ENCODE assay signal across 22 cellular contexts in genomic region chrX:23228950-23229448, GRCh38.
DNase-seq lines count a peak whose midpoint lies in the region; ATAC-seq and TF ChIP-seq lines count a peak whose summit lies in the region.
"Had no signal": no experiment of that assay in that cellular context is flagged by ENCODE, and none has a peak within 500 bp of the region (broad histone marks: within the 10 kb centered on the region; RNA-seq: fewer than 3 reads in every experiment).

No MANE protein-coding gene starts in this region.

- H3K9ac ChIP-seq in endodermal cell (ENCODE audit: extremely low read depth, low read length, poor library complexity, severe bottlenecking) = no peak overlapping the region

- H3K9me3 ChIP-seq in endodermal cell (ENCODE audit: control insufficient read depth, low read length) = no peaks in the 10 kb centered on the region
- no peaks in the 10 kb centered on the region for H3K9me3 ChIP-seq in left lung
- no peaks in the 10 kb centered on the region for H3K9me3 ChIP-seq in thyroid gland
- H3K9me3 ChIP-seq in esophagus muscularis mucosa = no peaks in the 10 kb centered on the region
- H3K9me3 ChIP-seq: neutrophil, SJCRH30, upper lobe of left lung had no signal

- intact Hi-C loops in Right ventricle myocardium superior (cut with DNase I) (no loop called here), cardiac septum (cut with DNase I) (no loop called here), left lung (cut with DNase I) (no loop called here), thyroid gland (cut with DNase I) (no loop called here), esophagus muscularis mucosa (cut with DNase I) (no loop called here)

- H3K36me3 Mint-ChIP-seq in endodermal cell (ENCODE audit: low read depth) = no peaks in the 10 kb centered on the region
- H3K36me3 Mint-ChIP-seq: activated naive CD8-positive, alpha-beta T cell; IgD-negative memory B cell had no signal

- H3K36me3 ChIP-seq in endodermal cell (ENCODE audit: control insufficient read depth, insufficient read depth, low read length) (no peaks in the 10 kb centered on the region), left lung (no peaks in the 10 kb centered on the region), thyroid gland (no peaks in the 10 kb centered on the region), esophagus muscularis mucosa (no peaks in the 10 kb centered on the region)
- H3K36me3 ChIP-seq: neutrophil, SJCRH30, upper lobe of left lung had no signal

- H3K4me3 Mint-ChIP-seq in endodermal cell = no peak overlapping the region
- H3K4me3 Mint-ChIP-seq: activated B cell treated with CpG ODN at 0.5 μM for 24 hours; activated CD8-positive, alpha-beta T cell treated with anti-CD3 and anti-CD28 coated beads for 36 hours; activated naive CD8-positive, alpha-beta T cell; CD4-positive, alpha-beta T cell; T-helper 17 cell had no signal

- H3K4me3 ChIP-seq in endodermal cell (ENCODE audit: low read length) (no peak overlapping the region), left lung (no peak overlapping the region), thyroid gland (replicated peaks in 1 of 3) (no peak overlapping the region), esophagus muscularis mucosa (no peak overlapping the region)
- H3K4me3 ChIP-seq: SJCRH30, upper lobe of left lung had no signal

- no peak for TF ChIP-seq CTCF in endodermal cell (conservative IDR thresholded peaks at IDR 0.05)
- TF ChIP-seq CTCF in left lung (IDR thresholded peaks at IDR 0.05) = no peak
- TF ChIP-seq CTCF in thyroid gland (IDR thresholded peaks at IDR 0.05) = no peak
- TF ChIP-seq CTCF in esophagus muscularis mucosa (IDR thresholded peaks at IDR 0.05) = no peak

- H3K27ac ChIP-seq in endodermal cell (ENCODE audit: low read depth, low read length) (no peak overlapping the region), left lung (no peak overlapping the region), thyroid gland (no peak overlapping the region), esophagus muscularis mucosa (replicated peaks in 1 of 4) (no peak overlapping the region)
- H3K27ac ChIP-seq: neutrophil, SJCRH30, upper lobe of left lung had no signal

- no peak overlapping the region for H3K27ac Mint-ChIP-seq in endodermal cell
- H3K27ac Mint-ChIP-seq: activated B cell treated with CpG ODN at 0.5 μM for 24 hours; activated CD8-positive, alpha-beta T cell treated with anti-CD3 and anti-CD28 coated beads for 36 hours; activated naive CD8-positive, alpha-beta T cell; CD4-positive, alpha-beta T cell; IgD-negative memory B cell; T-helper 17 cell had no signal

- no peak for TF ChIP-seq EP300 in esophagus muscularis mucosa (IDR thresholded peaks at IDR 0.05)

- no peak for DNase-seq in Right ventricle myocardium superior
- DNase-seq in cardiac septum (ENCODE audit: low spot score) = no peak
- DNase-seq in endodermal cell = peak; percentile 46
- DNase-seq in left lung = no peak
- peak; percentile 3 to 16 for DNase-seq in thyroid gland
- no peak for DNase-seq in esophagus muscularis mucosa (ENCODE audit: extremely low spot score)
- DNase-seq: activated B cell treated with CpG ODN at 0.5 μM for 24 hours; activated CD8-positive, alpha-beta T cell treated with anti-CD3 and anti-CD28 coated beads for 36 hours; activated T-cell treated with anti-CD3 and anti-CD28 coated beads, Interleukin-2, amount 50 U/mL, for 48 hours; CD4-positive, alpha-beta T cell; erythroblast; NCI-H1694 treated with DMSO at 0.1 percent for 48 hours; NCI-H446; stimulated activated naive CD8-positive, alpha-beta T cell treated with anti-CD3 and anti-CD28 coated beads, Interleukin-15, Interleukin-2, amounts not matched to agents 100 U/mL and 50 U/mL, for 24 hours; T-helper 17 cell had no signal

- H3K27me3 ChIP-seq in endodermal cell (ENCODE audit: control insufficient read depth, insufficient read depth, low read length, poor library complexity, severe bottlenecking) = no peaks in the 10 kb centered on the region
- no peaks in the 10 kb centered on the region for H3K27me3 ChIP-seq in left lung
- no peaks in the 10 kb centered on the region for H3K27me3 ChIP-seq in thyroid gland
- H3K27me3 ChIP-seq in esophagus muscularis mucosa = no peaks in the 10 kb centered on the region
- H3K27me3 ChIP-seq: neutrophil, SJCRH30, upper lobe of left lung had no signal

- WGBS in endodermal cell (ENCODE audit: insufficient coverage in 1 of 2, insufficient read length in 1 of 2), 2 experiments = 65 to 80% methylated on average over 1 to 5 of the region's 5 CpGs
- 14 to 34% methylated on average over 2 to 5 of the region's 5 CpGs for WGBS in thyroid gland, 2 donors
- 50% methylated on average over 5 of the region's 5 CpGs for WGBS in esophagus muscularis mucosa

- ATAC-seq in Right ventricle myocardium superior (ENCODE audit: poor library complexity) (peak; percentile 48), left lung (peak; percentile 85), HG03139 (IDR thresholded peaks at IDR 0.05; ENCODE audit: unreplicated experiment) (no peak), GM21529 (IDR thresholded peaks at IDR 0.05; ENCODE audit: unreplicated experiment) (no peak)
- ATAC-seq: activated CD8-positive, alpha-beta T cell treated with anti-CD3 and anti-CD28 coated beads for 36 hours; stimulated activated naive CD8-positive, alpha-beta T cell treated with anti-CD3 and anti-CD28 coated beads, Interleukin-15, Interleukin-2, amounts not matched to agents 100 U/mL and 50 U/mL, for 24 hours; T-helper 17 cell had no signal

- H3K4me1 Mint-ChIP-seq in endodermal cell = peaks cover 19% of the 10 kb centered on the region
- H3K4me1 Mint-ChIP-seq: activated B cell treated with CpG ODN at 0.5 μM for 24 hours, IgD-negative memory B cell, T-helper 17 cell had no signal

- H3K4me1 ChIP-seq in endodermal cell (ENCODE audit: control insufficient read depth, insufficient read depth, low read length) = no peaks in the 10 kb centered on the region
- no peaks in the 10 kb centered on the region for H3K4me1 ChIP-seq in left lung
- H3K4me1 ChIP-seq in thyroid gland = no peaks in the 10 kb centered on the region
- no peaks in the 10 kb centered on the region for H3K4me1 ChIP-seq in esophagus muscularis mucosa
- H3K4me1 ChIP-seq: upper lobe of left lung had no signal

- no peaks in the 10 kb centered on the region for H3K27me3 Mint-ChIP-seq in endodermal cell (ENCODE audit: insufficient read depth)
- H3K27me3 Mint-ChIP-seq: activated B cell treated with CpG ODN at 0.5 μM for 24 hours; activated CD8-positive, alpha-beta T cell treated with anti-CD3 and anti-CD28 coated beads for 36 hours; CD4-positive, alpha-beta T cell; T-helper 17 cell had no signal

- no peak for TF ChIP-seq POLR2A in thyroid gland (IDR thresholded peaks at IDR 0.05)
- TF ChIP-seq POLR2A in esophagus muscularis mucosa (IDR thresholded peaks at IDR 0.05; ENCODE audit: low read depth) = no peak

- H3K9me3 Mint-ChIP-seq in endodermal cell = peaks cover 1% of the 10 kb centered on the region
- H3K9me3 Mint-ChIP-seq: activated B cell treated with CpG ODN at 0.5 μM for 24 hours; activated CD8-positive, alpha-beta T cell treated with anti-CD3 and anti-CD28 coated beads for 36 hours; CD4-positive, alpha-beta T cell had no signal

Comparison
In these comparisons a context has a peak if more than half of its experiments do, and no peak if none do; other contexts are left out.
1. ATAC-seq: peak in Right ventricle myocardium superior (single experiment) and left lung (single experiment); none in HG03139 (single experiment) and GM21529 (single experiment).
2. DNase-seq: peak in endodermal cell (single experiment) and thyroid gland (2 of 2); none in Right ventricle myocardium superior (single experiment), cardiac septum (single experiment), left lung (0 of 2) and esophagus muscularis mucosa (single experiment).